Comparison of ENCODE assay signal across 18 cellular contexts in genomic region chr7:20260219-20260618, GRCh38. TPM values are rescaled to one million over a fixed set of nuclear protein-coding genes. Genes with fewer than 3 reads are reported as not detected.
DNase-seq lines count a peak whose midpoint lies in the region; ATAC-seq and TF ChIP-seq lines count a peak whose summit lies in the region.
"Had no signal": no experiment of that assay in that cellular context is flagged by ENCODE, and none has a peak within 500 bp of the region (broad histone marks: within the 10 kb centered on the region; RNA-seq: fewer than 3 reads in every experiment).

No MANE protein-coding gene starts in this region.

- peak overlapping the region; percentile 69 for H4K8ac ChIP-seq in mesenchymal stem cell (ENCODE audit: low read length)

- no peak overlapping the region for H3K23ac ChIP-seq in mesenchymal stem cell (ENCODE audit: low read length in 2 of 2)

- intact Hi-C loops in uterus (cut with DNase I; ENCODE audit: low total_unique reads), result no loop called here

- H3K79me1 ChIP-seq in mesenchymal stem cell (replicated peaks; ENCODE audit: low read length, poor library complexity, severe bottlenecking), result no peaks in the 10 kb centered on the region

- H3K9me3 Mint-ChIP-seq in stimulated activated memory B cell treated with anti-CD40 and anti-IgM and Interleukin-4, amounts not matched to agents 10 μg/mL and 1 μg/mL and 100 μg/mL, for 72 hours, result no peaks in the 10 kb centered on the region
- H3K9me3 Mint-ChIP-seq: activated CD4-positive, alpha-beta T cell treated with anti-CD3 and anti-CD28 coated beads, Interleukin-2, amount 10 ng/mL, durations not matched to agents 7 days and 5 days; activated naive CD4-positive, alpha-beta T cell treated with anti-CD3 and anti-CD28 coated beads, Interleukin-2, amount 50 U/mL, for 24 hours; stimulated activated effector memory CD8-positive, alpha-beta T cell treated with anti-CD3 and anti-CD28 coated beads, Interleukin-12 subunit alpha, Interleukin-12 subunit beta, amount 100 ng/mL, for 72 hours had no signal

- H3K4me3 ChIP-seq in AG10803 (ENCODE audit: low read length), result no peak overlapping the region
- no peak overlapping the region for H3K4me3 ChIP-seq in mesenchymal stem cell (ENCODE audit: insufficient read depth in 1 of 2, low read depth in 1 of 2, low read length in 2 of 2)
- H3K4me3 ChIP-seq in uterus, result no peak overlapping the region
- H3K4me3 ChIP-seq: cardiac muscle cell had no signal

- H3K27ac ChIP-seq in mesenchymal stem cell (ENCODE audit: low read length, poor library complexity, severe bottlenecking) (no peak overlapping the region), uterus (no peak overlapping the region)
- H3K27ac ChIP-seq: cardiac muscle cell had no signal

- H2BK5ac ChIP-seq in mesenchymal stem cell (ENCODE audit: low read depth, low read length, poor library complexity, severe bottlenecking), result no peak overlapping the region

- no peak overlapping the region for H2BK12ac ChIP-seq in mesenchymal stem cell (ENCODE audit: low read length in 2 of 2)

- H3K4me3 Mint-ChIP-seq in stimulated activated memory B cell treated with anti-CD40 and anti-IgM and Interleukin-4, amounts not matched to agents 10 μg/mL and 1 μg/mL and 100 μg/mL, for 72 hours, result no peak overlapping the region
- H3K4me3 Mint-ChIP-seq: activated CD4-positive, alpha-beta T cell treated with anti-CD3 and anti-CD28 coated beads, Interleukin-2, amount 10 ng/mL, durations not matched to agents 7 days and 5 days; activated naive CD4-positive, alpha-beta T cell treated with anti-CD3 and anti-CD28 coated beads, Interleukin-2, amount 50 U/mL, for 24 hours; stimulated activated effector memory CD8-positive, alpha-beta T cell treated with anti-CD3 and anti-CD28 coated beads, Interleukin-12 subunit alpha, Interleukin-12 subunit beta, amount 100 ng/mL, for 72 hours had no signal

- H2BK15ac ChIP-seq in mesenchymal stem cell (ENCODE audit: low read depth, poor library complexity, severe bottlenecking), result no peak overlapping the region

- no peak overlapping the region for H2AFZ ChIP-seq in mesenchymal stem cell (ENCODE audit: low read depth, low read length)

- H4K91ac ChIP-seq in mesenchymal stem cell (ENCODE audit: low read length), result no peak overlapping the region

- no peaks in the 10 kb centered on the region for H3K27me3 ChIP-seq in mesenchymal stem cell (ENCODE audit: control insufficient read depth in 1 of 2, insufficient read depth in 1 of 2, low read length in 2 of 2)
- no peaks in the 10 kb centered on the region for H3K27me3 ChIP-seq in uterus
- H3K27me3 ChIP-seq: cardiac muscle cell had no signal

- no peak overlapping the region for H3K14ac ChIP-seq in mesenchymal stem cell (ENCODE audit: low read length in 2 of 2)

- peak overlapping the region; percentile 20 for H3K9ac ChIP-seq in mesenchymal stem cell (ENCODE audit: low read length)

- TF ChIP-seq CTCF in AG10803 (conservative IDR thresholded peaks at IDR 0.05; ENCODE audit: low read length), result no peak
- no peak for TF ChIP-seq CTCF in uterus (IDR thresholded peaks at IDR 0.05)

- DNase-seq in AG10803 (ENCODE audit: low read depth) (peak; percentile 83), M059J (ENCODE audit: low read depth) (peak; percentile 60), dermis microvascular lymphatic vessel endothelial cell (ENCODE audit: low read depth in 2 of 2) (peak; percentile 36 to 45), mesenchymal stem cell (no peak), ecto neural progenitor cell (ENCODE audit: low spot score) (no peak), uterus (no peak)
- DNase-seq: ACHN; activated CD4-positive, alpha-beta T cell treated with anti-CD3 and anti-CD28 coated beads, Interleukin-2, amount 10 ng/mL, durations not matched to agents 7 days and 5 days; activated T-cell treated with anti-CD3 and anti-CD28 coated beads for 4 hours; HCEC 1CT; MV-4-11; NCI-H2171 treated with DMSO at 0.1 percent for 48 hours; small intestine had no signal

- ATAC-seq in HG02870 (IDR thresholded peaks at IDR 0.05; ENCODE audit: unreplicated experiment), result no peak
- ATAC-seq in stimulated activated memory B cell treated with anti-CD40 and anti-IgM and Interleukin-4, amounts not matched to agents 10 μg/mL and 1 μg/mL and 100 μg/mL, for 72 hours, result no peak
- ATAC-seq: stimulated activated effector memory CD8-positive, alpha-beta T cell treated with anti-CD3 and anti-CD28 coated beads, Interleukin-12 subunit alpha, Interleukin-12 subunit beta, amount 100 ng/mL, for 72 hours had no signal

- H3K4me2 ChIP-seq in mesenchymal stem cell (ENCODE audit: low read length, poor library complexity, severe bottlenecking), result no peak overlapping the region

- no peak for TF ChIP-seq POLR2A in uterus (IDR thresholded peaks at IDR 0.05)

- 100% methylated on average over 1 of the region's 1 CpG for WGBS in mesenchymal stem cell

- no peak overlapping the region for H2BK120ac ChIP-seq in mesenchymal stem cell (ENCODE audit: low read depth, low read length)

- H3K18ac ChIP-seq in mesenchymal stem cell (ENCODE audit: low read depth in 1 of 2, low read length in 2 of 2), result no peak overlapping the region

- H2AK5ac ChIP-seq in mesenchymal stem cell (ENCODE audit: low read length, severe bottlenecking), result no peak overlapping the region

- no peak overlapping the region for H3K27ac Mint-ChIP-seq in stimulated activated memory B cell treated with anti-CD40 and anti-IgM and Interleukin-4, amounts not matched to agents 10 μg/mL and 1 μg/mL and 100 μg/mL, for 72 hours
- H3K27ac Mint-ChIP-seq: activated CD4-positive, alpha-beta T cell treated with anti-CD3 and anti-CD28 coated beads, Interleukin-2, amount 10 ng/mL, durations not matched to agents 7 days and 5 days; activated naive CD4-positive, alpha-beta T cell treated with anti-CD3 and anti-CD28 coated beads, Interleukin-2, amount 50 U/mL, for 24 hours; stimulated activated effector memory CD8-positive, alpha-beta T cell treated with anti-CD3 and anti-CD28 coated beads, Interleukin-12 subunit alpha, Interleukin-12 subunit beta, amount 100 ng/mL, for 72 hours had no signal

- H3K4ac ChIP-seq in mesenchymal stem cell (ENCODE audit: low read depth in 1 of 2, low read length in 2 of 2), result no peak overlapping the region

- no peaks in the 10 kb centered on the region for H3K4me1 ChIP-seq in mesenchymal stem cell (ENCODE audit: control insufficient read depth, insufficient read depth, low read depth, low read length)
- no peaks in the 10 kb centered on the region for H3K4me1 ChIP-seq in uterus

- H3K36me3 Mint-ChIP-seq in stimulated activated memory B cell treated with anti-CD40 and anti-IgM and Interleukin-4, amounts not matched to agents 10 μg/mL and 1 μg/mL and 100 μg/mL, for 72 hours, result no peaks in the 10 kb centered on the region
- H3K36me3 Mint-ChIP-seq: activated naive CD4-positive, alpha-beta T cell treated with anti-CD3 and anti-CD28 coated beads, Interleukin-2, amount 50 U/mL, for 24 hours; stimulated activated effector memory CD8-positive, alpha-beta T cell treated with anti-CD3 and anti-CD28 coated beads, Interleukin-12 subunit alpha, Interleukin-12 subunit beta, amount 100 ng/mL, for 72 hours had no signal

- H3K4me1 Mint-ChIP-seq in stimulated activated memory B cell treated with anti-CD40 and anti-IgM and Interleukin-4, amounts not matched to agents 10 μg/mL and 1 μg/mL and 100 μg/mL, for 72 hours, result no peaks in the 10 kb centered on the region
- H3K4me1 Mint-ChIP-seq: activated CD4-positive, alpha-beta T cell treated with anti-CD3 and anti-CD28 coated beads, Interleukin-2, amount 10 ng/mL, durations not matched to agents 7 days and 5 days; activated naive CD4-positive, alpha-beta T cell treated with anti-CD3 and anti-CD28 coated beads, Interleukin-2, amount 50 U/mL, for 24 hours; stimulated activated effector memory CD8-positive, alpha-beta T cell treated with anti-CD3 and anti-CD28 coated beads, Interleukin-12 subunit alpha, Interleukin-12 subunit beta, amount 100 ng/mL, for 72 hours had no signal

- no peaks in the 10 kb centered on the region for H3K27me3 Mint-ChIP-seq in stimulated activated memory B cell treated with anti-CD40 and anti-IgM and Interleukin-4, amounts not matched to agents 10 μg/mL and 1 μg/mL and 100 μg/mL, for 72 hours
- H3K27me3 Mint-ChIP-seq: activated naive CD4-positive, alpha-beta T cell treated with anti-CD3 and anti-CD28 coated beads, Interleukin-2, amount 50 U/mL, for 24 hours had no signal

- H3K9me3 ChIP-seq in mesenchymal stem cell (ENCODE audit: control insufficient read depth, low read length) (no peaks in the 10 kb centered on the region), uterus (no peaks in the 10 kb centered on the region)

- H3K36me3 ChIP-seq in mesenchymal stem cell (ENCODE audit: control insufficient read depth in 1 of 2, insufficient read depth in 2 of 2, low read depth in 1 of 2, low read length in 2 of 2), result no peaks in the 10 kb centered on the region
- no peaks in the 10 kb centered on the region for H3K36me3 ChIP-seq in uterus
- H3K36me3 ChIP-seq: cardiac muscle cell had no signal

RNA-seq across cellular contexts. Expression of gene MACC1, which starts 43.0 kb away (rescaled TPM):
- 0.07 and 0.15 TPM in 2 replicates for total RNA-seq in M059J (2014; rRNA removed; shearing (Covaris generic))
- total RNA-seq in dermis microvascular lymphatic vessel endothelial cell (not detected in 2 replicates), uterus (10 to 100 TPM in 1 of 4 donors, 1 to 10 TPM in 2, not detected in 1; 1.0 to 23.9 (median 1.5) TPM)
- polyA plus RNA-seq in mesenchymal stem cell (2013, experiment 1 of 2), result under 0.01 TPM
- not detected for polyA plus RNA-seq in mesenchymal stem cell (2013, experiment 2 of 2)
- polyA plus RNA-seq: cardiac muscle cell had no signal

Comparison
In these comparisons a context has a peak if more than half of its experiments do, and no peak if none do; other contexts are left out.
1. DNase-seq: peak in AG10803 (single experiment), M059J (single experiment) and dermis microvascular lymphatic vessel endothelial cell (2 of 2); none in mesenchymal stem cell (single experiment), ecto neural progenitor cell (single experiment) and uterus (0 of 2).